1 cellular context compared by ENCODE assay signal in genomic region chr1:204623365-204623893, GRCh38.
TF ChIP-seq lines count a peak whose summit lies in the region.

No MANE protein-coding gene starts in this region.

TF ChIP-seq in K562, 482 proteins besides CTCF, POLR2A, EP300 and RAD21 (continued from another document and continues in another):
- TF ChIP-seq RERE (CRISPR knock-in tag; IDR thresholded peaks at IDR 0.05; ENCODE audit: borderline replicate concordance) (no peak), ZNF398 (CRISPR knock-in tag; IDR thresholded peaks at IDR 0.05) (no peak), ARNT (IDR thresholded peaks at IDR 0.05) (0 out of 4 replicates have a peak, but pooled peaks of 1 of the 2 experiments have one; percentile 24), MAFF (IDR thresholded peaks at IDR 0.05; ENCODE audit: low read length) (no peak), ZHX1 (conservative IDR thresholded peaks at IDR 0.05; ENCODE audit: low read length) (no peak), ARHGAP35 (IDR thresholded peaks at IDR 0.05; ENCODE audit: partially characterized antibody) (no peak), MNT (conservative IDR thresholded peaks at IDR 0.05) (peak in 1 of 2 experiments; percentile 47; a peak in 2 of 4 replicates), RNF219 (CRISPR knock-in tag; IDR thresholded peaks at IDR 0.05) (no peak), BDP1 (IDR thresholded peaks at IDR 0.05; ENCODE audit: insufficient read depth, insufficient read length) (no peak), ZNF655 (CRISPR knock-in tag; IDR thresholded peaks at IDR 0.05) (no peak), WHSC1 (IDR thresholded peaks at IDR 0.05; ENCODE audit: low read length) (no peak), NR2C1 (IDR thresholded peaks at IDR 0.05) (peak; percentile 85), NR2C1 (tag; IDR thresholded peaks at IDR 0.05) (peak; percentile 91), ZFP30 (CRISPR knock-in tag; IDR thresholded peaks at IDR 0.05; ENCODE audit: borderline replicate concordance) (no peak), ZNF274 (IDR thresholded peaks at IDR 0.05; ENCODE audit: borderline replicate concordance, low read depth, low read length) (no peak), SNAPC5 (CRISPR knock-in tag; IDR thresholded peaks at IDR 0.05) (no peak), CEBPG (CRISPR knock-in tag; IDR thresholded peaks at IDR 0.05) (no peak), CEBPG (tag; conservative IDR thresholded peaks at IDR 0.05 in 1 of 2, IDR thresholded peaks at IDR 0.05 in 1 of 2) (no peak), POLR2AphosphoS5 (IDR thresholded peaks at IDR 0.05; ENCODE audit: control insufficient read depth, insufficient read depth, low read depth, low read length) (no peak; the same call in 1 of the 2 replicates), ZNF551 (CRISPR knock-in tag; IDR thresholded peaks at IDR 0.05) (no peak), MAFK (IDR thresholded peaks at IDR 0.05; ENCODE audit: low read length) (peak; percentile 74), CHD4 (IDR thresholded peaks at IDR 0.05; ENCODE audit: insufficient read depth, insufficient replicate concordance, low read depth, low read length, poor library complexity, severe bottlenecking) (no peak), XRCC4 (IDR thresholded peaks at IDR 0.05; ENCODE audit: extremely low read depth, insufficient read depth, insufficient read length) (no peak), HMGN3 (IDR thresholded peaks at IDR 0.05; ENCODE audit: borderline replicate concordance, extremely low read depth, insufficient read length, low read depth, low read length) (no peak), GATAD2B (IDR thresholded peaks at IDR 0.05; ENCODE audit: borderline replicate concordance) (no peak), FOS (IDR thresholded peaks at IDR 0.05; ENCODE audit: extremely low read depth, insufficient read length) (peak; percentile 79), ZNF449 (CRISPR knock-in tag; IDR thresholded peaks at IDR 0.05) (no peak), TAF7 (tag; IDR thresholded peaks at IDR 0.05) (no peak), ZNF184 (CRISPR knock-in tag; IDR thresholded peaks at IDR 0.05) (no peak), ZBTB1 (CRISPR knock-in tag; IDR thresholded peaks at IDR 0.05; ENCODE audit: borderline replicate concordance, low read depth) (no peak), RNF2 (IDR thresholded peaks at IDR 0.05) (no peak), CHD1 (IDR thresholded peaks at IDR 0.05; ENCODE audit: low read length) (no peak), GTF2A2 (tag; IDR thresholded peaks at IDR 0.05) (no peak), SMAD1 (IDR thresholded peaks at IDR 0.05; ENCODE audit: low read depth, low read length, partially characterized antibody) (no peak), ARID4B (CRISPR knock-in tag; IDR thresholded peaks at IDR 0.05) (no peak), TRIM28 (IDR thresholded peaks at IDR 0.05) (no peak), TARDBP (IDR thresholded peaks at IDR 0.05) (no peak), CAMTA2 (CRISPR knock-in tag; conservative IDR thresholded peaks at IDR 0.05) (no peak), ZNF76 (CRISPR knock-in tag; IDR thresholded peaks at IDR 0.05; ENCODE audit: borderline replicate concordance) (no peak), PRPF4 (IDR thresholded peaks at IDR 0.05; ENCODE audit: insufficient read depth, low read depth, low read length, poor library complexity, severe bottlenecking) (no peak), DMBX1 (CRISPR knock-in tag; IDR thresholded peaks at IDR 0.05; ENCODE audit: borderline replicate concordance) (no peak), ZNF197 (CRISPR knock-in tag; IDR thresholded peaks at IDR 0.05; ENCODE audit: low read depth) (no peak)
